24 cellular contexts compared by ENCODE assay signal in the genomic region with DNA sequence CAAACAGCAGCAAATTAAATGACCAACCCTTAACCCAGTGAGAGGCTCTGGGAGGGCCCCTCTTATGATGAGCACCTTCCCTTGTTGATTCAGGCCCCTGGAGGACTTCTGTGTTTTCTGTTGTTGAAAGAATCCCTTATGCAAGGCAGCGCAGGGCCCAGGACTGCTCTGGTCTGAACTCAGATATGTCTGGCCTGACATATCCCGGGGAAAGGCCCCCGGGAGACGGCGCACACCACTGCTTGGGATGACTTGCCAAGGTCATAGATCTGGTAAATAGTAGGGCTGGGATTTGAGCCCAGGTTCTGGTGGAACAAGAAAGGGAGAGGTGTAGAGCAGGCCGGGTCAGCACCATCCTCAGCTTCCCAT.
A peak's percentile ranks its signal among the peaks of the same experiment; 100 is the strongest.
DNase-seq lines count a peak whose midpoint lies in the region; ATAC-seq and TF ChIP-seq lines count a peak whose summit lies in the region.
"Had no signal": no experiment of that assay in that cellular context is flagged by ENCODE, and none has a peak within 500 bp of the region (broad histone marks: within the 10 kb centered on the region; RNA-seq: fewer than 3 reads in every experiment).

No MANE protein-coding gene starts in this region.

- intact Hi-C loops in lower lobe of right lung (cut with DNase I) = no loop called here

- no peaks in the 10 kb centered on the region for H3K9me3 Mint-ChIP-seq in activated naive CD8-positive, alpha-beta T cell treated with anti-CD3 and anti-CD28 coated beads, Interleukin-2, amount 10 ng/mL, durations not matched to agents 7 days and 5 days
- H3K9me3 Mint-ChIP-seq: activated CD4-positive, alpha-beta memory T cell treated with anti-CD3 and anti-CD28 coated beads, Interleukin-2, amount 10 ng/mL, durations not matched to agents 7 days and 5 days; stimulated activated memory B cell treated with anti-CD40 and anti-IgM and Interleukin-4, amounts not matched to agents 10 μg/mL and 1 μg/mL and 100 μg/mL, for 72 hours had no signal

- no peaks in the 10 kb centered on the region for H3F3A ChIP-seq in SK-N-SH (replicated peaks; ENCODE audit: insufficient read depth)

- H3K4me2 ChIP-seq in SK-N-SH = no peak overlapping the region

- H3K79me2 ChIP-seq in SK-N-SH (ENCODE audit: insufficient read depth) = no peaks in the 10 kb centered on the region

- H3K36me3 Mint-ChIP-seq in activated naive CD8-positive, alpha-beta T cell treated with anti-CD3 and anti-CD28 coated beads, Interleukin-2, amount 10 ng/mL, durations not matched to agents 7 days and 5 days = peaks cover 6% of the 10 kb centered on the region
- H3K36me3 Mint-ChIP-seq: CD4-positive, CD25-positive, alpha-beta regulatory T cell; stimulated activated memory B cell treated with anti-CD40 and anti-IgM and Interleukin-4, amounts not matched to agents 10 μg/mL and 1 μg/mL and 100 μg/mL, for 72 hours had no signal

- no peak overlapping the region for H2AFZ ChIP-seq in SK-N-SH (ENCODE audit: low read depth)

- no peak for TF ChIP-seq RAD21 in SK-N-SH (IDR thresholded peaks at IDR 0.05; ENCODE audit: low read length)

- H3K27me3 Mint-ChIP-seq in activated naive CD8-positive, alpha-beta T cell treated with anti-CD3 and anti-CD28 coated beads, Interleukin-2, amount 10 ng/mL, durations not matched to agents 7 days and 5 days = no peaks in the 10 kb centered on the region
- H3K27me3 Mint-ChIP-seq: activated CD4-positive, alpha-beta memory T cell treated with anti-CD3 and anti-CD28 coated beads, Interleukin-2, amount 10 ng/mL, durations not matched to agents 7 days and 5 days; progenitor cell of endocrine pancreas had no signal

- no peaks in the 10 kb centered on the region for H3K9me2 ChIP-seq in SK-N-SH

- CTCF ChIA-PET in SK-N-SH (lab: Yijun Ruan, JAX) = interaction anchor here (0.6 kb wide), 1 partner anchor 9 kb away, joined by 3 read pairs; no protein-coding TSS in a partner anchor

- H3K27ac ChIP-seq in lower lobe of right lung (peak overlapping the region; percentile 28), SK-N-SH (ENCODE audit: low read depth in 2 of 2, low read length in 1 of 2) (no peak overlapping the region)
- H3K27ac ChIP-seq: 22Rv1, suprapubic skin had no signal

- H3K9me3 ChIP-seq in BE2C (no peaks in the 10 kb centered on the region), lower lobe of right lung (no peaks in the 10 kb centered on the region), SK-N-SH (no peaks in the 10 kb centered on the region)
- H3K9me3 ChIP-seq: suprapubic skin had no signal

- no peak overlapping the region for H3K4me3 Mint-ChIP-seq in activated naive CD8-positive, alpha-beta T cell treated with anti-CD3 and anti-CD28 coated beads, Interleukin-2, amount 10 ng/mL, durations not matched to agents 7 days and 5 days
- H3K4me3 Mint-ChIP-seq: activated CD4-positive, alpha-beta memory T cell treated with anti-CD3 and anti-CD28 coated beads, Interleukin-2, amount 10 ng/mL, durations not matched to agents 7 days and 5 days; CD4-positive, CD25-positive, alpha-beta regulatory T cell; stimulated activated memory B cell treated with anti-CD40 and anti-IgM and Interleukin-4, amounts not matched to agents 10 μg/mL and 1 μg/mL and 100 μg/mL, for 72 hours had no signal

- H3K4me1 ChIP-seq in BE2C = no peaks in the 10 kb centered on the region
- H3K4me1 ChIP-seq in lower lobe of right lung = peaks cover 10% of the 10 kb centered on the region
- H3K4me1 ChIP-seq in SK-N-SH (ENCODE audit: control insufficient read depth in 1 of 2, insufficient read depth in 2 of 2, low read depth in 1 of 2, low read length in 1 of 2) = peaks cover 0 to 6% of the 10 kb centered on the region in 2 experiments; a peak in 1 of 4 replicates
- H3K4me1 ChIP-seq: suprapubic skin had no signal

- TF ChIP-seq EP300 in SK-N-SH (IDR thresholded peaks at IDR 0.05; ENCODE audit: borderline replicate concordance in 1 of 2, low read depth in 1 of 2, low read length in 1 of 2) = no peak

- H3K27me3 ChIP-seq in BE2C (no peaks in the 10 kb centered on the region), lower lobe of right lung (ENCODE audit: low read depth) (no peaks in the 10 kb centered on the region), SK-N-SH (ENCODE audit: insufficient read depth) (no peaks in the 10 kb centered on the region)
- H3K27me3 ChIP-seq: suprapubic skin had no signal

- no peak overlapping the region for H3K4me3 ChIP-seq in BE2C (ENCODE audit: low read depth, low read length)
- no peak overlapping the region for H3K4me3 ChIP-seq in lower lobe of right lung
- no peak overlapping the region for H3K4me3 ChIP-seq in SK-N-SH (ENCODE audit: low read depth in 2 of 2, low read length in 1 of 2)
- H3K4me3 ChIP-seq: suprapubic skin had no signal

- DNase-seq in DMS153 (lab: John Stamatoyannopoulos, UW) (peak; percentile 28), DMS153 treated with DMSO at 0.1 percent for 48 hours (lab: John Stamatoyannopoulos, UW; ENCODE audit: unreplicated experiment) (no peak), BE2C (peak; percentile 22), lower lobe of right lung (peak; percentile 67), cerebellum (ENCODE audit: low spot score) (no peak), SK-N-SH (no peak)
- DNase-seq in activated naive CD8-positive, alpha-beta T cell treated with anti-CD3 and anti-CD28 coated beads, Interleukin-2, amount 10 ng/mL, durations not matched to agents 7 days and 5 days = no peak
- DNase-seq: activated CD4-positive, alpha-beta memory T cell treated with anti-CD3 and anti-CD28 coated beads, Interleukin-2, amount 10 ng/mL, durations not matched to agents 7 days and 5 days; activated CD4-positive, CD25-positive, alpha-beta regulatory T cell; activated effector memory CD4-positive, alpha-beta T cell treated with anti-CD3 and anti-CD28 coated beads, Interleukin-2, amount 50 U/mL, for 16 hours; amygdala; CD4-positive, CD25-positive, alpha-beta regulatory T cell; effector CD8-positive, alpha-beta T cell; Karpas-422; NCI-H1694 treated with DMSO at 0.1 percent for 48 hours; NCI-H69; RPMI8226; stimulated activated CD4-positive, alpha-beta T cell treated with anti-CD3 and anti-CD28 coated beads, Interleukin-4, amount 100 ng/mL, for 24 hours had no signal

- POLR2A ChIA-PET in activated naive CD8-positive, alpha-beta T cell treated with anti-CD3 and anti-CD28 coated beads, Interleukin-2, amount 10 ng/mL, durations not matched to agents 7 days and 5 days (lab: Charles Lee) = no interaction called here
- POLR2A ChIA-PET in SK-N-SH (lab: Yijun Ruan, JAX) = no interaction called here

- peaks cover 38% of the 10 kb centered on the region for H3K4me1 Mint-ChIP-seq in activated naive CD8-positive, alpha-beta T cell treated with anti-CD3 and anti-CD28 coated beads, Interleukin-2, amount 10 ng/mL, durations not matched to agents 7 days and 5 days

- H3K9ac ChIP-seq in SK-N-SH = no peak overlapping the region

- no peaks in the 10 kb centered on the region for H4K20me1 ChIP-seq in SK-N-SH (ENCODE audit: insufficient read depth)

- ATAC-seq in activated naive CD8-positive, alpha-beta T cell treated with anti-CD3 and anti-CD28 coated beads, Interleukin-2, amount 10 ng/mL, durations not matched to agents 7 days and 5 days (ENCODE audit: low read depth) = no peak
- ATAC-seq in lower lobe of right lung = peak; percentile 87 to 91
- ATAC-seq in GM18861 (IDR thresholded peaks at IDR 0.05; ENCODE audit: unreplicated experiment) = no peak
- ATAC-seq: sciatic nerve had no signal

- no peaks in the 10 kb centered on the region for H3K36me3 ChIP-seq in BE2C
- no peaks in the 10 kb centered on the region for H3K36me3 ChIP-seq in lower lobe of right lung
- H3K36me3 ChIP-seq in SK-N-SH (replicated peaks in 1 of 2; ENCODE audit: control insufficient read depth in 1 of 2, insufficient read depth in 2 of 2, low read length in 1 of 2) = no peaks in the 10 kb centered on the region
- H3K36me3 ChIP-seq: suprapubic skin had no signal

- TF ChIP-seq CTCF in BE2C (IDR thresholded peaks at IDR 0.05; ENCODE audit: low read depth, low read length) (no peak), lower lobe of right lung (IDR thresholded peaks at IDR 0.05) (no peak), SK-N-SH (IDR thresholded peaks at IDR 0.05) (no peak)

- WGBS in SK-N-SH (ENCODE audit: low lambda C conversion rate) = 90% methylated on average over 6 of the region's 6 CpGs

- peak overlapping the region; percentile 9 for H3K27ac Mint-ChIP-seq in activated naive CD8-positive, alpha-beta T cell treated with anti-CD3 and anti-CD28 coated beads, Interleukin-2, amount 10 ng/mL, durations not matched to agents 7 days and 5 days
- H3K27ac Mint-ChIP-seq: activated CD4-positive, alpha-beta memory T cell treated with anti-CD3 and anti-CD28 coated beads, Interleukin-2, amount 10 ng/mL, durations not matched to agents 7 days and 5 days; progenitor cell of endocrine pancreas; stimulated activated memory B cell treated with anti-CD40 and anti-IgM and Interleukin-4, amounts not matched to agents 10 μg/mL and 1 μg/mL and 100 μg/mL, for 72 hours had no signal

TF ChIP-seq in SK-N-SH, 30 proteins besides CTCF, POLR2A, EP300 and RAD21 (continues in another document):
- TF ChIP-seq CHD2 (IDR thresholded peaks at IDR 0.05; ENCODE audit: low read length, partially characterized antibody) = no peak
- no peak for TF ChIP-seq MEF2A (IDR thresholded peaks at IDR 0.05; ENCODE audit: borderline replicate concordance, low read depth)
- no peak for TF ChIP-seq GABPA (IDR thresholded peaks at IDR 0.05; ENCODE audit: low read depth)
- TF ChIP-seq, protein P1, sequence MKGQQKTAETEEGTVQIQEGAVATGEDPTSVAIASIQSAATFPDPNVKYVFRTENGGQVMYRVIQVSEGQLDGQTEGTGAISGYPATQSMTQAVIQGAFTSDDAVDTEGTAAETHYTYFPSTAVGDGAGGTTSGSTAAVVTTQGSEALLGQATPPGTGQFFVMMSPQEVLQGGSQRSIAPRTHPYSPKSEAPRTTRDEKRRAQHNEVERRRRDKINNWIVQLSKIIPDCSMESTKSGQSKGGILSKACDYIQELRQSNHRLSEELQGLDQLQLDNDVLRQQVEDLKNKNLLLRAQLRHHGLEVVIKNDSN (IDR thresholded peaks at IDR 0.05; ENCODE audit: borderline replicate concordance, low read depth) = no peak
- TF ChIP-seq RFX5 (IDR thresholded peaks at IDR 0.05; ENCODE audit: low read length) = no peak
- TF ChIP-seq, protein P2, sequence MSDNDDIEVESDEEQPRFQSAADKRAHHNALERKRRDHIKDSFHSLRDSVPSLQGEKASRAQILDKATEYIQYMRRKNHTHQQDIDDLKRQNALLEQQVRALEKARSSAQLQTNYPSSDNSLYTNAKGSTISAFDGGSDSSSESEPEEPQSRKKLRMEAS (IDR thresholded peaks at IDR 0.05; ENCODE audit: low read depth) = no peak
- TF ChIP-seq GATA2 (CRISPR knock-in tag; IDR thresholded peaks at IDR 0.05) = no peak
- TF ChIP-seq NRF1 (IDR thresholded peaks at IDR 0.05; ENCODE audit: low read depth, low read length) = no peak
- TF ChIP-seq EZH2phosphoT487 (IDR thresholded peaks at IDR 0.05; ENCODE audit: borderline replicate concordance, low read depth) = no peak

Comparison
In these comparisons a context has a peak if more than half of its experiments do, and no peak if none do; other contexts are left out.
1. DNase-seq: peak in DMS153 (single experiment), BE2C (single experiment) and lower lobe of right lung (single experiment); none in DMS153 treated with DMSO at 0.1 percent for 48 hours (single experiment), activated naive CD8-positive, alpha-beta T cell treated with anti-CD3 and anti-CD28 coated beads, Interleukin-2, amount 10 ng/mL, durations not matched to agents 7 days and 5 days (single experiment), cerebellum (single experiment) and SK-N-SH (single experiment).
2. ATAC-seq: peak in lower lobe of right lung (2 of 2); none in activated naive CD8-positive, alpha-beta T cell treated with anti-CD3 and anti-CD28 coated beads, Interleukin-2, amount 10 ng/mL, durations not matched to agents 7 days and 5 days (single experiment) and GM18861 (single experiment).